1 cellular context compared by ENCODE assay signal in the genomic region with DNA sequence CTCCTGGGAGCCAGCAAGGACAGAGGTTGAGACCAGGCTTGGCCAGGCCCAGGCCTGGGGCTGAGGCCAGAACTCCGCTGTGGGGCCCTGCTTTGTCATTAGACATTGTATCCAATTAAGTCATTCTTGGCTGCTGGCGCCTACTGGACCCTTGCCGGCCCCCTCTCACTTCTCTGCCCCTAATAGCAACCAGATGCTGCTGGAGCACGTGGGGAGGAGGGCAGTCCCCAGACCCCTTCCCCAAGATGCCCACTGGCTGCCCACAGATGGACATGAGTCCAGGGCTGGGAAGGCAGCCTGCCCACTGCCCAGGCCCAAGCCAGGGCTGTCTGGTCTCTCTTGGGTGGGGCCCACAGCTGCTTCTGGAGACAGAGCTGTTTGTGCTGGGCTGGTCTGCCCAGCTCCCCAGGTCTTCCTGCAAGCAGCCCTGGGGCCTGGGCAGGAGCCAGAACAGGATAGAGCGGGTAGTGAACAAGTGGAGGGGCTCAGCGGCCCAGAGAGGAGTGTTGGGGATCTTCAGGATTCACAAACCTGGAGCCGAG.
TF ChIP-seq lines count a peak whose summit lies in the region.

No MANE protein-coding gene starts in this region.

TF ChIP-seq in HEK293, 187 proteins besides CTCF, POLR2A, EP300 and RAD21 (continued from another document):
- TF ChIP-seq ZNF692 (tag by site-specific recombination; IDR thresholded peaks at IDR 0.05), result peak; percentile 66; the same call in 1 of the 2 replicates
- no peak for TF ChIP-seq ZNF514 (tag by site-specific recombination; IDR thresholded peaks at IDR 0.05)
